Comparison of ENCODE assay signal across 8 cellular contexts in the genomic region with DNA sequence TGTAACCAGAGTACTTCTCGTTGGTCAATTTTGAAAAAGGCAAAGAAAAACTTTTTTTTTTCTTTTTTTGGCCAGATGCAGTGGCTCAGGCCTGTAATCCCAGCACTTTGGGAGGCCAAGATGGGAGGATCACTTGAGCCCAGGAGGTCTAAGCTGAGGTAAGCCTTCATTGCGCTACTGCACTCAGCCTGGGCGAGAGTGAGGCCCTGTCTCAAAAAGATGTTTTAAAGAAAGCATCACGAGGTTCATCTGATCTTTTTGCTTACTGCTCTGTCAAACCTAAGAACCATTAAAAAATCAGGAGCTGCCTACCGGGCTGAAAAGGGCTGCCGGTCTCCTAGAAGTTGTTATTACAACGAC. TPM values are rescaled to one million over a fixed set of nuclear protein-coding genes. Genes with fewer than 3 reads are reported as not detected.
DNase-seq lines count a peak whose midpoint lies in the region; ATAC-seq and TF ChIP-seq lines count a peak whose summit lies in the region.

No MANE protein-coding gene starts in this region.

- peak overlapping the region; percentile 98 for H3K27ac Mint-ChIP-seq in stimulated activated memory B cell treated with anti-CD40 and anti-IgM and Interleukin-4, amounts not matched to agents 10 μg/mL and 1 μg/mL and 100 μg/mL, for 72 hours

- no peaks in the 10 kb centered on the region for H3K9me3 ChIP-seq in heart right ventricle
- no peaks in the 10 kb centered on the region for H3K9me3 ChIP-seq in right cardiac atrium (ENCODE audit: control insufficient read depth, low read length)

- peak overlapping the region; percentile 91 for H3K4me3 Mint-ChIP-seq in stimulated activated memory B cell treated with anti-CD40 and anti-IgM and Interleukin-4, amounts not matched to agents 10 μg/mL and 1 μg/mL and 100 μg/mL, for 72 hours

- no peaks in the 10 kb centered on the region for H3K27me3 Mint-ChIP-seq in stimulated activated memory B cell treated with anti-CD40 and anti-IgM and Interleukin-4, amounts not matched to agents 10 μg/mL and 1 μg/mL and 100 μg/mL, for 72 hours

- 18 to 23% methylated on average over 7 of the region's 7 CpGs for WGBS in heart right ventricle, 2 donors
- WGBS in right cardiac atrium: 19% methylated on average over 7 of the region's 7 CpGs

- H3K4me3 ChIP-seq in heart right ventricle: peak overlapping the region; percentile 63 to 81 (median 70)
- peak overlapping the region; percentile 56 for H3K4me3 ChIP-seq in right cardiac atrium (ENCODE audit: low read length)

- intact Hi-C loops in heart right ventricle (cut with DNase I): no loop called here
- intact Hi-C loops in Right ventricle myocardium inferior (cut with DNase I): no loop called here
- intact Hi-C loops in right cardiac atrium (cut with DNase I): no loop called here

- peaks cover 21% of the 10 kb centered on the region for H3K4me1 Mint-ChIP-seq in stimulated activated memory B cell treated with anti-CD40 and anti-IgM and Interleukin-4, amounts not matched to agents 10 μg/mL and 1 μg/mL and 100 μg/mL, for 72 hours

- H3K4me1 ChIP-seq in heart right ventricle (peaks cover 3 to 23% (median 18%) of the 10 kb centered on the region in 9 donors), right cardiac atrium (ENCODE audit: control insufficient read depth, insufficient read depth, low read length) (no peaks in the 10 kb centered on the region)

- peaks cover 26% of the 10 kb centered on the region for H3K36me3 Mint-ChIP-seq in stimulated activated memory B cell treated with anti-CD40 and anti-IgM and Interleukin-4, amounts not matched to agents 10 μg/mL and 1 μg/mL and 100 μg/mL, for 72 hours

- TF ChIP-seq CTCF in heart right ventricle (IDR thresholded peaks at IDR 0.05) (no peak), VCaP (conservative IDR thresholded peaks at IDR 0.05) (no peak)

- DNase-seq in heart right ventricle (no peak), Right ventricle myocardium inferior (ENCODE audit: missing footprints) (no peak), right cardiac atrium (no peak), AG08395 (ENCODE audit: low spot score) (no peak), NCI-H2107 (lab: John Stamatoyannopoulos, UW) (no peak)
- DNase-seq in stimulated activated naive CD4-positive, alpha-beta T cell (lab: John Stamatoyannopoulos, UW): no peak

- H3K27me3 ChIP-seq in heart right ventricle (no peaks in the 10 kb centered on the region), right cardiac atrium (ENCODE audit: control insufficient read depth, insufficient read depth) (no peaks in the 10 kb centered on the region)

- no peaks in the 10 kb centered on the region for H3K9me3 Mint-ChIP-seq in stimulated activated memory B cell treated with anti-CD40 and anti-IgM and Interleukin-4, amounts not matched to agents 10 μg/mL and 1 μg/mL and 100 μg/mL, for 72 hours

- ATAC-seq in heart right ventricle (no peak), Right ventricle myocardium inferior (no peak), right cardiac atrium (peak in 1 of 2 donors; percentile 17)
- no peak for ATAC-seq in stimulated activated memory B cell treated with anti-CD40 and anti-IgM and Interleukin-4, amounts not matched to agents 10 μg/mL and 1 μg/mL and 100 μg/mL, for 72 hours

- peaks cover 0 to 49% (median 0%) of the 10 kb centered on the region in 9 donors for H3K36me3 ChIP-seq in heart right ventricle

- H3K27ac ChIP-seq in heart right ventricle (peak overlapping the region; percentile 87 to 95 (median 92)), VCaP (peak overlapping the region; percentile 91), right cardiac atrium (ENCODE audit: low read length) (peak overlapping the region; percentile 90)

RNA-seq across cellular contexts. Expression of a gene that starts 0.6 kb away (rescaled TPM):
- 10 to 100 TPM; 36.2 to 58.2 (median 46.9) TPM for total RNA-seq in heart right ventricle
- polyA plus RNA-seq in heart right ventricle: 10 to 100 TPM; 10.9 to 16.4 TPM
- total RNA-seq in Right ventricle myocardium inferior: 33.2 TPM
- 10 to 100 TPM; 38.0 to 48.7 (median 41.7) TPM for total RNA-seq in right cardiac atrium
- 25.9 TPM for polyA plus RNA-seq in right cardiac atrium
